In genomic region chr17:36104601-36105000, GRCh38 we compare ENCODE assay signal across 17 cellular contexts. TPM values are rescaled to one million over a fixed set of nuclear protein-coding genes. Genes with fewer than 3 reads are reported as not detected.
DNase-seq lines count a peak whose midpoint lies in the region; ATAC-seq and TF ChIP-seq lines count a peak whose summit lies in the region.
"Had no signal": no experiment of that assay in that cellular context is flagged by ENCODE, and none has a peak within 500 bp of the region (broad histone marks: within the 10 kb centered on the region; RNA-seq: fewer than 3 reads in every experiment).

No MANE protein-coding gene starts in this region.

- CTCF ChIA-PET in activated B cell treated with CpG ODN at 0.5 μM for 24 hours (lab: Charles Lee), result interaction anchor here (1.2 to 2.6 kb wide), 3 partner anchors 32 to 129 kb away, joined by 3 to 16 read pairs (median 6); no protein-coding TSS in a partner anchor

- H3K27ac Mint-ChIP-seq in activated T-cell treated with anti-CD3 and anti-CD28 coated beads, Interleukin-2, amount 50 U/mL, for 24 hours, result peak overlapping the region; percentile 91
- peak overlapping the region; percentile 90 for H3K27ac Mint-ChIP-seq in activated B cell treated with CpG ODN at 0.5 μM for 24 hours
- peak overlapping the region; percentile 92 for H3K27ac Mint-ChIP-seq in stimulated activated naive CD8-positive, alpha-beta T cell treated with anti-CD3 and anti-CD28 coated beads, Interleukin-15, Interleukin-2, amounts not matched to agents 100 ng/mL and 50 ng/mL, for 24 hours
- H3K27ac Mint-ChIP-seq: brain had no signal

- H3K36me3 Mint-ChIP-seq in activated T-cell treated with anti-CD3 and anti-CD28 coated beads, Interleukin-2, amount 50 U/mL, for 24 hours (ENCODE audit: low read depth), result peaks cover 6% of the 10 kb centered on the region
- H3K36me3 Mint-ChIP-seq in activated B cell treated with CpG ODN at 0.5 μM for 24 hours (ENCODE audit: low read depth), result peaks cover 11% of the 10 kb centered on the region
- H3K36me3 Mint-ChIP-seq in stimulated activated naive CD8-positive, alpha-beta T cell treated with anti-CD3 and anti-CD28 coated beads, Interleukin-15, Interleukin-2, amounts not matched to agents 100 ng/mL and 50 ng/mL, for 24 hours (ENCODE audit: low read depth), result peaks cover 20% of the 10 kb centered on the region
- H3K36me3 Mint-ChIP-seq: brain had no signal

- POLR2A ChIA-PET in activated B cell treated with CpG ODN at 0.5 μM for 24 hours (lab: Charles Lee), result interaction anchor here (1.2 to 1.3 kb wide), 3 partner anchors 14 to 28 kb away, joined by 3 to 7 read pairs (median 5); partner anchors contain the start of gene CCL3

- H3K4me1 Mint-ChIP-seq in activated T-cell treated with anti-CD3 and anti-CD28 coated beads, Interleukin-2, amount 50 U/mL, for 24 hours (ENCODE audit: low read depth), result peaks cover 40% of the 10 kb centered on the region
- peaks cover 49% of the 10 kb centered on the region for H3K4me1 Mint-ChIP-seq in activated B cell treated with CpG ODN at 0.5 μM for 24 hours
- H3K4me1 Mint-ChIP-seq in stimulated activated naive CD8-positive, alpha-beta T cell treated with anti-CD3 and anti-CD28 coated beads, Interleukin-15, Interleukin-2, amounts not matched to agents 100 ng/mL and 50 ng/mL, for 24 hours (ENCODE audit: low read depth), result peaks cover 67% of the 10 kb centered on the region
- H3K4me1 Mint-ChIP-seq: brain had no signal

- DNase-seq in activated T-cell treated with anti-CD3 and anti-CD28 coated beads, Interleukin-2, amount 50 U/mL, for 24 hours, result peak; percentile 40
- DNase-seq in activated T-cell treated with anti-CD3 and anti-CD28 coated beads for 4 hours (no peak), activated B cell treated with CpG ODN at 0.5 μM for 24 hours (no peak), islet precursor cell (peak; percentile 42), COLO668 (lab: John Stamatoyannopoulos, UW; ENCODE audit: unreplicated experiment) (no peak), hepatic stellate cell (ENCODE audit: low spot score) (no peak)
- DNase-seq: activated CD4-positive, alpha-beta T cell treated with anti-CD3 and anti-CD28 coated beads for 48 hours; dermis blood vessel endothelial cell; heart left ventricle; left colon; NCI-H1092; NCI-H774 had no signal

- peaks cover 36% of the 10 kb centered on the region for H3K27me3 Mint-ChIP-seq in activated T-cell treated with anti-CD3 and anti-CD28 coated beads, Interleukin-2, amount 50 U/mL, for 24 hours
- peaks cover 3% of the 10 kb centered on the region for H3K27me3 Mint-ChIP-seq in activated B cell treated with CpG ODN at 0.5 μM for 24 hours
- peaks cover 9% of the 10 kb centered on the region for H3K27me3 Mint-ChIP-seq in stimulated activated naive CD8-positive, alpha-beta T cell treated with anti-CD3 and anti-CD28 coated beads, Interleukin-15, Interleukin-2, amounts not matched to agents 100 ng/mL and 50 ng/mL, for 24 hours

- intact Hi-C loops in activated B cell treated with CpG ODN at 0.5 μM for 24 hours (cut with micrococcal nuclease), result loop anchor here (2.0 kb wide), 1 partner anchor 22 kb away; no protein-coding TSS in a partner anchor

- TF ChIP-seq CTCF in activated B cell treated with CpG ODN at 0.5 μM for 24 hours (IDR thresholded peaks at IDR 0.05), result no peak

- ATAC-seq in activated B cell treated with CpG ODN at 0.5 μM for 24 hours (ENCODE audit: low read depth), result no peak
- no peak for ATAC-seq in HG02642 (IDR thresholded peaks at IDR 0.05; ENCODE audit: poor library complexity, unreplicated experiment)
- ATAC-seq: heart left ventricle, left colon had no signal

- peak overlapping the region; percentile 80 for H3K4me3 Mint-ChIP-seq in activated T-cell treated with anti-CD3 and anti-CD28 coated beads, Interleukin-2, amount 50 U/mL, for 24 hours
- H3K4me3 Mint-ChIP-seq in activated B cell treated with CpG ODN at 0.5 μM for 24 hours, result peak overlapping the region; percentile 84
- peak overlapping the region; percentile 91 for H3K4me3 Mint-ChIP-seq in stimulated activated naive CD8-positive, alpha-beta T cell treated with anti-CD3 and anti-CD28 coated beads, Interleukin-15, Interleukin-2, amounts not matched to agents 100 ng/mL and 50 ng/mL, for 24 hours
- H3K4me3 Mint-ChIP-seq: brain had no signal

- no peaks in the 10 kb centered on the region for H3K9me3 Mint-ChIP-seq in activated T-cell treated with anti-CD3 and anti-CD28 coated beads, Interleukin-2, amount 50 U/mL, for 24 hours
- no peaks in the 10 kb centered on the region for H3K9me3 Mint-ChIP-seq in activated B cell treated with CpG ODN at 0.5 μM for 24 hours
- H3K9me3 Mint-ChIP-seq in stimulated activated naive CD8-positive, alpha-beta T cell treated with anti-CD3 and anti-CD28 coated beads, Interleukin-15, Interleukin-2, amounts not matched to agents 100 ng/mL and 50 ng/mL, for 24 hours, result no peaks in the 10 kb centered on the region
- H3K9me3 Mint-ChIP-seq: IgD-negative memory B cell had no signal

RNA-seq across cellular contexts. Expression of gene CCL4, which starts 1.0 kb away (rescaled TPM):
- total RNA-seq in activated B cell treated with CpG ODN at 0.5 μM for 24 hours, result 68.8 and 82.1 TPM in 2 replicates
- total RNA-seq: dermis blood vessel endothelial cell had no signal

RNA-seq across cellular contexts. Expression of gene CCL3, which starts 14.7 kb away (rescaled TPM):
- 74.4 and 74.5 TPM in 2 replicates for total RNA-seq in activated B cell treated with CpG ODN at 0.5 μM for 24 hours
- total RNA-seq: dermis blood vessel endothelial cell had no signal

RNA-seq across cellular contexts. Expression of gene CCL18, which starts 40.5 kb away (rescaled TPM):
- not detected in 2 replicates for total RNA-seq in activated B cell treated with CpG ODN at 0.5 μM for 24 hours
- total RNA-seq: dermis blood vessel endothelial cell; T-helper 1 cell treated with Interleukin-12 subunit alpha and Interleukin-12 subunit beta and Interleukin-4 antibody, amounts not matched to agents 30 ng/mL and 1 ng/mL, for 36 hours had no signal

Comparison
In these comparisons a context has a peak if more than half of its experiments do, and no peak if none do; other contexts are left out.
1. DNase-seq: peak in activated T-cell treated with anti-CD3 and anti-CD28 coated beads, Interleukin-2, amount 50 U/mL, for 24 hours (single experiment) and islet precursor cell (single experiment); none in activated T-cell treated with anti-CD3 and anti-CD28 coated beads for 4 hours (single experiment), activated B cell treated with CpG ODN at 0.5 μM for 24 hours (single experiment), COLO668 (single experiment) and hepatic stellate cell (single experiment).
2. Peak in every context shown above with its lines, with median percentiles within 50 percentile points of each other: H3K27ac Mint-ChIP-seq and H3K4me3 Mint-ChIP-seq.